9 cellular contexts compared by ENCODE assay signal in genomic region chr3:119034256-119035013, GRCh38. TPM values are rescaled to one million over a fixed set of nuclear protein-coding genes. Genes with fewer than 3 reads are reported as not detected.
DNase-seq lines count a peak whose midpoint lies in the region; ATAC-seq and TF ChIP-seq lines count a peak whose summit lies in the region.
"Had no signal": no experiment of that assay in that cellular context is flagged by ENCODE, and none has a peak within 500 bp of the region (broad histone marks: within the 10 kb centered on the region; RNA-seq: fewer than 3 reads in every experiment).

TSS of gene IGSF11 (minus strand) at chr3:119034846. CDS start at chr3:119034582, 264 bp downstream.

- TF ChIP-seq CTCF in chondrocyte (IDR thresholded peaks at IDR 0.05): peak; percentile 81

- peaks cover under 1% of the 10 kb centered on the region for H3K9me3 Mint-ChIP-seq in chondrocyte (ENCODE audit: low read depth)

- peak within 1 kb of the TSS; percentile 77 for H3K4me3 Mint-ChIP-seq in chondrocyte (ENCODE audit: unreplicated experiment)

- peaks cover 4% of the 10 kb centered on the region for H3K4me1 Mint-ChIP-seq in chondrocyte (ENCODE audit: low read depth)

- DNase-seq in NCI-H1436 (lab: John Stamatoyannopoulos, UW) (peak; percentile 47), NCI-H1436 treated with DMSO at 0.1 percent for 48 hours (lab: John Stamatoyannopoulos, UW) (no peak), NCI-H2029 treated with DMSO at 0.1 percent for 48 hours (lab: John Stamatoyannopoulos, UW) (peak; percentile 20), chondrocyte (ENCODE audit: low spot score) (no peak), left kidney (ENCODE audit: low read depth, low spot score) (peak; percentile 96)
- peak; percentile 51 for DNase-seq in activated CD4-positive, CD25-positive, alpha-beta regulatory T cell treated with anti-CD3 and anti-CD28 coated beads, Interleukin-2, amount 50 U/mL, for 72 hours
- peak; percentile 60 for DNase-seq in stimulated activated CD4-positive, alpha-beta T cell treated with anti-CD3 and anti-CD28 coated beads, Interleukin-2, amount 100 ng/mL, for 4 hours (ENCODE audit: low read depth)
- DNase-seq: DND-41 had no signal

- H3K27ac Mint-ChIP-seq in chondrocyte (ENCODE audit: unreplicated experiment): no peak within 1 kb of the TSS

- H3K27me3 Mint-ChIP-seq in chondrocyte (ENCODE audit: low read depth): peaks cover 51% of the 10 kb centered on the region

- no peaks in the 10 kb centered on the region for H3K36me3 Mint-ChIP-seq in chondrocyte (ENCODE audit: low read depth)

- ATAC-seq in HG02870 (IDR thresholded peaks at IDR 0.05; ENCODE audit: unreplicated experiment): peak; percentile 97

RNA-seq across cellular contexts. Expression of gene IGSF11, which starts in this region (rescaled TPM):
- not detected in 3 replicates for total RNA-seq in chondrocyte

Comparison
In these comparisons a context has a peak if more than half of its experiments do, and no peak if none do; other contexts are left out.
1. DNase-seq: peak in NCI-H1436 (single experiment), NCI-H2029 treated with DMSO at 0.1 percent for 48 hours (single experiment), activated CD4-positive, CD25-positive, alpha-beta regulatory T cell treated with anti-CD3 and anti-CD28 coated beads, Interleukin-2, amount 50 U/mL, for 72 hours (single experiment), left kidney (single experiment) and stimulated activated CD4-positive, alpha-beta T cell treated with anti-CD3 and anti-CD28 coated beads, Interleukin-2, amount 100 ng/mL, for 4 hours (single experiment); none in NCI-H1436 treated with DMSO at 0.1 percent for 48 hours (single experiment) and chondrocyte (single experiment).